11 cellular contexts compared by ENCODE assay signal in the genomic region with DNA sequence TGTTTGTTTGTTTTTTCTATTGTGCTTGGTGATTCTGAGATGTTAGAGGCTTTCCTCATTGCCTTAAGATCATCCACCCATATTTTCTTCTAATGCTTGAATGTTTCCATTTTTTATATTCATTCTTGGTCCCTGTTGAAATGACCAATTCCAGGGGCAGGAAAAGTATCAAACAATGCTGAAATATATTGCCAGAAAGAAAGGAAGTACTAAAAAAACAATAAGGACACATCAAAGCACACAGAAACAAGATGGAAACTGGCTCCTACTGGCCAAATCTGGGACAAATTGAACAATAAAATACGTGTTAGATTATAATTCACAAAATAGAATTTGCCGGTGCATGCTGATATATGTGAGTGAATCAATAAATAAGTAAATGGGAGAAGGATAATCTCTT. TPM values are rescaled to one million over a fixed set of nuclear protein-coding genes. Genes with fewer than 3 reads are reported as not detected.
A peak's percentile ranks its signal among the peaks of the same experiment; 100 is the strongest.
DNase-seq lines count a peak whose midpoint lies in the region; ATAC-seq and TF ChIP-seq lines count a peak whose summit lies in the region.
"Had no signal": no experiment of that assay in that cellular context is flagged by ENCODE, and none has a peak within 500 bp of the region (broad histone marks: within the 10 kb centered on the region; RNA-seq: fewer than 3 reads in every experiment).

No MANE protein-coding gene starts in this region.

- H3K27me3 Mint-ChIP-seq in T-helper 2 cell treated with Interferon-gamma antibody and Interleukin-4, amounts not matched to agents 5 μg/mL and 100 μg/mL, for 36 hours (ENCODE audit: low read depth): no peaks in the 10 kb centered on the region
- no peaks in the 10 kb centered on the region for H3K27me3 Mint-ChIP-seq in activated CD4-positive, alpha-beta memory T cell treated with anti-CD3 and anti-CD28 coated beads, Interleukin-2, amount 10 ng/mL, durations not matched to agents 7 days and 5 days
- H3K27me3 Mint-ChIP-seq: naive thymus-derived CD8-positive, alpha-beta T cell had no signal

- POLR2A ChIA-PET in activated CD4-positive, alpha-beta memory T cell treated with anti-CD3 and anti-CD28 coated beads, Interleukin-2, amount 10 ng/mL, durations not matched to agents 7 days and 5 days (lab: Charles Lee): interaction anchor here (0.7 to 5.2 kb wide), 3 partner anchors 9 to 201 kb away, joined by 3 to 47 read pairs (median 3); a partner anchor contains a TSS

- H3K36me3 ChIP-seq in esophagus squamous epithelium: no peaks in the 10 kb centered on the region

- H3K27ac Mint-ChIP-seq in T-helper 2 cell treated with Interferon-gamma antibody and Interleukin-4, amounts not matched to agents 5 μg/mL and 100 μg/mL, for 36 hours: peak overlapping the region; percentile 92
- peak overlapping the region; percentile 84 for H3K27ac Mint-ChIP-seq in activated CD4-positive, alpha-beta memory T cell treated with anti-CD3 and anti-CD28 coated beads, Interleukin-2, amount 10 ng/mL, durations not matched to agents 7 days and 5 days
- H3K27ac Mint-ChIP-seq: endodermal cell had no signal

- intact Hi-C loops in esophagus squamous epithelium (cut with DNase I): no loop called here

- H3K4me3 Mint-ChIP-seq in T-helper 2 cell treated with Interferon-gamma antibody and Interleukin-4, amounts not matched to agents 5 μg/mL and 100 μg/mL, for 36 hours: peak overlapping the region; percentile 70
- H3K4me3 Mint-ChIP-seq in activated CD4-positive, alpha-beta memory T cell treated with anti-CD3 and anti-CD28 coated beads, Interleukin-2, amount 10 ng/mL, durations not matched to agents 7 days and 5 days: peak overlapping the region; percentile 58
- H3K4me3 Mint-ChIP-seq: endodermal cell had no signal

- peaks cover 65% of the 10 kb centered on the region for H3K36me3 Mint-ChIP-seq in T-helper 2 cell treated with Interferon-gamma antibody and Interleukin-4, amounts not matched to agents 5 μg/mL and 100 μg/mL, for 36 hours (ENCODE audit: low read depth)
- peaks cover 56% of the 10 kb centered on the region for H3K36me3 Mint-ChIP-seq in activated CD4-positive, alpha-beta memory T cell treated with anti-CD3 and anti-CD28 coated beads, Interleukin-2, amount 10 ng/mL, durations not matched to agents 7 days and 5 days (ENCODE audit: low read depth)

- WGBS in esophagus squamous epithelium, 2 donors: 71 to 78% methylated on average over 2 of the region's 2 CpGs

- H3K27me3 ChIP-seq in esophagus squamous epithelium: no peaks in the 10 kb centered on the region

- peak overlapping the region; percentile 68 to 85 (median 82) for H3K27ac ChIP-seq in esophagus squamous epithelium
- peak overlapping the region in 15 of 21 experiments; percentile 3 to 73 (median 63) for H3K27ac ChIP-seq in skin epidermis

- peaks cover 0 to 32% (median 14%) of the 10 kb centered on the region in 3 donors for H3K4me1 ChIP-seq in esophagus squamous epithelium

- H3K4me1 Mint-ChIP-seq in T-helper 2 cell treated with Interferon-gamma antibody and Interleukin-4, amounts not matched to agents 5 μg/mL and 100 μg/mL, for 36 hours (ENCODE audit: low read depth): peaks cover 33% of the 10 kb centered on the region
- H3K4me1 Mint-ChIP-seq in activated CD4-positive, alpha-beta memory T cell treated with anti-CD3 and anti-CD28 coated beads, Interleukin-2, amount 10 ng/mL, durations not matched to agents 7 days and 5 days: peaks cover 39% of the 10 kb centered on the region

- ATAC-seq in HG03457 (IDR thresholded peaks at IDR 0.05; ENCODE audit: unreplicated experiment): no peak

- DNase-seq in T-helper 2 cell treated with Interferon-gamma antibody and Interleukin-4, amounts not matched to agents 5 μg/mL and 100 μg/mL, for 36 hours (ENCODE audit: low spot score): no peak
- no peak for DNase-seq in T-helper 2 cell
- DNase-seq in activated CD4-positive, alpha-beta memory T cell treated with anti-CD3 and anti-CD28 coated beads, Interleukin-2, amount 10 ng/mL, durations not matched to agents 7 days and 5 days: no peak
- DNase-seq in esophagus squamous epithelium (lab: John Stamatoyannopoulos, UW): no peak
- DNase-seq in NCI-H1694 treated with DMSO at 0.1 percent for 48 hours (lab: John Stamatoyannopoulos, UW): no peak
- no peak for DNase-seq in NCI-H2196 (lab: John Stamatoyannopoulos, UW; ENCODE audit: unreplicated experiment)
- DNase-seq: 8988T, endodermal cell had no signal

- H3K9me3 ChIP-seq in esophagus squamous epithelium: peaks cover 0 to 16% (median 0%) of the 10 kb centered on the region in 3 donors

- TF ChIP-seq CTCF in esophagus squamous epithelium (IDR thresholded peaks at IDR 0.05): no peak

- peaks cover 47% of the 10 kb centered on the region for H3K9me3 Mint-ChIP-seq in T-helper 2 cell treated with Interferon-gamma antibody and Interleukin-4, amounts not matched to agents 5 μg/mL and 100 μg/mL, for 36 hours
- H3K9me3 Mint-ChIP-seq in activated CD4-positive, alpha-beta memory T cell treated with anti-CD3 and anti-CD28 coated beads, Interleukin-2, amount 10 ng/mL, durations not matched to agents 7 days and 5 days: peaks cover 33% of the 10 kb centered on the region

- CTCF ChIA-PET in activated CD4-positive, alpha-beta memory T cell treated with anti-CD3 and anti-CD28 coated beads, Interleukin-2, amount 10 ng/mL, durations not matched to agents 7 days and 5 days (lab: Charles Lee): interaction anchor here (1.0 to 1.1 kb wide), 2 partner anchors 23 to 41 kb away, joined by 4 to 6 read pairs; a partner anchor contains a TSS

- peak overlapping the region in 1 of 4 donors; percentile 34 for H3K4me3 ChIP-seq in esophagus squamous epithelium
- no peak overlapping the region for H3K4me3 ChIP-seq in skin epidermis

- no peak for TF ChIP-seq POLR2A in esophagus squamous epithelium (IDR thresholded peaks at IDR 0.05)

RNA-seq across cellular contexts. Expression of a gene that starts 23.9 kb away (rescaled TPM):
- 100 to 1,000 TPM in 1 of 2 experiments, 10 to 100 TPM in 1; 92.0 to 103 TPM for total RNA-seq in activated CD4-positive, alpha-beta memory T cell treated with anti-CD3 and anti-CD28 coated beads, Interleukin-2, amount 10 ng/mL, durations not matched to agents 7 days and 5 days
- total RNA-seq in esophagus squamous epithelium: 10 to 100 TPM; 64.0 to 83.9 (median 74.9) TPM
